Comparison of ENCODE assay signal across 12 cellular contexts in genomic region chr5:179860301-179860700, GRCh38. TPM values are rescaled to one million over a fixed set of nuclear protein-coding genes. Genes with fewer than 3 reads are reported as not detected.
DNase-seq lines count a peak whose midpoint lies in the region; TF ChIP-seq lines count a peak whose summit lies in the region.
"Had no signal": no experiment of that assay in that cellular context is flagged by ENCODE, and none has a peak within 500 bp of the region (broad histone marks: within the 10 kb centered on the region; RNA-seq: fewer than 3 reads in every experiment).

No MANE protein-coding gene starts in this region.

- intact Hi-C loops in mammary epithelial cell (cut with micrococcal nuclease): no loop called here

- peaks cover 24% of the 10 kb centered on the region for H3K4me1 Mint-ChIP-seq in HFFc6 (ENCODE audit: low read depth)
- H3K4me1 Mint-ChIP-seq in progenitor cell of endocrine pancreas (ENCODE audit: low read depth): peaks cover 5% of the 10 kb centered on the region

- no peak overlapping the region for H3K4me3 ChIP-seq in mammary epithelial cell (replicated peaks in 1 of 3; ENCODE audit: insufficient read depth in 1 of 3, low read depth in 2 of 3, low read length in 3 of 3)
- H3K4me3 ChIP-seq: body of pancreas had no signal

- BruUV-seq in mammary epithelial cell (replicated peaks; lab: Mats Ljungman, UMichigan): no TSS peak

- no peak overlapping the region for H3K9ac ChIP-seq in mammary epithelial cell (ENCODE audit: insufficient read depth, low read length)

- H3K36me3 Mint-ChIP-seq in HFFc6 (ENCODE audit: low read depth) (peaks cover 32% of the 10 kb centered on the region), progenitor cell of endocrine pancreas (ENCODE audit: insufficient read depth) (peaks cover 16% of the 10 kb centered on the region)

- H3K4me2 ChIP-seq in mammary epithelial cell (ENCODE audit: insufficient read depth, low read depth, low read length): no peak overlapping the region

- peaks cover 13% of the 10 kb centered on the region for H3K79me2 ChIP-seq in mammary epithelial cell (ENCODE audit: insufficient read depth, low read length)

- no peaks in the 10 kb centered on the region for H3K9me3 ChIP-seq in mammary epithelial cell (replicated peaks; ENCODE audit: insufficient read depth, low read length)
- H3K9me3 ChIP-seq: body of pancreas had no signal

- H3K4me1 ChIP-seq in mammary epithelial cell (ENCODE audit: insufficient read depth, low read length): peaks cover 5% of the 10 kb centered on the region

- H3K27ac Mint-ChIP-seq in HFFc6 (peak overlapping the region; percentile 63; the same call in 1 of the 2 replicates), progenitor cell of endocrine pancreas (peak overlapping the region; percentile 9)

- no peak for TF ChIP-seq CTCF in HFFc6 (IDR thresholded peaks at IDR 0.05)
- no peak for TF ChIP-seq CTCF in mammary epithelial cell (conservative IDR thresholded peaks at IDR 0.05 in 1 of 2, IDR thresholded peaks at IDR 0.05 in 1 of 2; ENCODE audit: extremely low read depth in 1 of 2, insufficient read depth in 1 of 2, low read depth in 1 of 2, low read length in 2 of 2)
- no peak for TF ChIP-seq CTCF in progenitor cell of endocrine pancreas (IDR thresholded peaks at IDR 0.05; ENCODE audit: unreplicated experiment)

- H4K20me1 ChIP-seq in mammary epithelial cell (ENCODE audit: insufficient read depth, low read length): no peaks in the 10 kb centered on the region

- CTCF ChIA-PET in mammary epithelial cell (lab: Charles Lee; ENCODE audit: low non-redundant PET): no interaction called here

- no peaks in the 10 kb centered on the region for H3K9me3 Mint-ChIP-seq in HFFc6
- H3K9me3 Mint-ChIP-seq in progenitor cell of endocrine pancreas (ENCODE audit: low read depth): no peaks in the 10 kb centered on the region

- dilution Hi-C loops in mammary epithelial cell (cut with HindIII; ENCODE audit: low sequenced_read_pairs): no loop called here

- in situ Hi-C loops in mammary epithelial cell (cut with MboI; ENCODE audit: low sequenced_read_pairs in 2 of 2): no loop called here

- DNase-seq in NCI-H2227 treated with DMSO at 0.1 percent for 48 hours (lab: John Stamatoyannopoulos, UW) (peak; percentile 7), NCI-H2227 (lab: John Stamatoyannopoulos, UW; ENCODE audit: unreplicated experiment) (no peak), HFFc6 (no peak), mammary epithelial cell (peak; percentile 32), progenitor cell of endocrine pancreas (ENCODE audit: low spot score, unreplicated experiment) (no peak), DMS153 treated with DMSO at 0.1 percent for 48 hours (lab: John Stamatoyannopoulos, UW; ENCODE audit: unreplicated experiment) (no peak)
- DNase-seq in stimulated activated CD4-positive, alpha-beta T cell treated with anti-CD3 and anti-CD28 coated beads, Interleukin-4, amount 100 ng/mL, for 4 hours: no peak
- DNase-seq in stimulated activated CD4-positive, alpha-beta T cell treated with anti-CD3 and anti-CD28 coated beads, Interleukin-2, amount 100 ng/mL, for 48 hours: no peak
- DNase-seq: activated CD4-positive, alpha-beta T cell treated with anti-CD3 and anti-CD28 coated beads, Interleukin-2, amount 50 U/mL, for 4 hours; body of pancreas; NCI-H1092 had no signal

- H3K4me3 Mint-ChIP-seq in HFFc6 (peak overlapping the region; percentile 64), progenitor cell of endocrine pancreas (ENCODE audit: low read depth) (peak overlapping the region; percentile 93)

- no peak overlapping the region for H3K27ac ChIP-seq in mammary epithelial cell (ENCODE audit: insufficient read depth, low read depth, low read length)
- H3K27ac ChIP-seq: 22Rv1, body of pancreas had no signal

- H3K36me3 ChIP-seq in mammary epithelial cell (ENCODE audit: insufficient read depth, low read length): peaks cover 19% of the 10 kb centered on the region

- H3K27me3 ChIP-seq in mammary epithelial cell (ENCODE audit: insufficient read depth, low read length): no peaks in the 10 kb centered on the region
- H3K27me3 ChIP-seq: body of pancreas had no signal

- WGBS in mammary epithelial cell (ENCODE audit: low coverage, missing lambda C conversion rate): 75% methylated on average over 9 of the region's 11 CpGs

- peaks cover 4% of the 10 kb centered on the region for H3K27me3 Mint-ChIP-seq in HFFc6 (ENCODE audit: insufficient read depth)
- no peaks in the 10 kb centered on the region for H3K27me3 Mint-ChIP-seq in progenitor cell of endocrine pancreas

- no peak overlapping the region for H2AFZ ChIP-seq in mammary epithelial cell (ENCODE audit: low read depth, low read length)

RNA-seq across cellular contexts. Expression of gene MRNIP, which starts 1.7 kb away (rescaled TPM):
- 10 to 100 TPM in 3 of 6 experiments, 1 to 10 TPM in 3; 8.2 to 13.5 (median 9.9) TPM for total RNA-seq in HFFc6 (2021; fragmentation: NEBNext Ultra II Directional; extraction: Animal tissue kit (Norgen Biotek cat#: 25700))
- total RNA-seq in mammary epithelial cell: 10 to 100 TPM in 1 of 2 donors, 1 to 10 TPM in 1; 9.5 to 20.4 TPM
- 11.6 TPM for polyA plus RNA-seq in mammary epithelial cell
- 7.5 TPM for polyA minus RNA-seq in mammary epithelial cell
- total RNA-seq in progenitor cell of endocrine pancreas: 61.4 and 63.4 TPM in 2 replicates

RNA-seq across cellular contexts. Expression of gene SQSTM1, which starts 39.6 kb away (rescaled TPM):
- total RNA-seq in HFFc6 (2021; fragmentation: NEBNext Ultra II Directional; extraction: Animal tissue kit (Norgen Biotek cat#: 25700)): 100 to 1,000 TPM; 188 to 282 (median 280) TPM
- total RNA-seq in mammary epithelial cell (100 to 1,000 TPM; 230 to 379 TPM), progenitor cell of endocrine pancreas (113 and 139 TPM in 2 replicates)
- polyA plus RNA-seq in mammary epithelial cell: 84.0 TPM
- polyA minus RNA-seq in mammary epithelial cell: 66.6 TPM

RNA-seq across cellular contexts. Expression of gene TBC1D9B, which starts 47.4 kb away (rescaled TPM):
- total RNA-seq in HFFc6 (2021; fragmentation: NEBNext Ultra II Directional; extraction: Animal tissue kit (Norgen Biotek cat#: 25700)): 10 to 100 TPM; 64.6 to 90.7 (median 73.4) TPM
- 100 to 1,000 TPM in 1 of 2 donors, 10 to 100 TPM in 1; 71.0 to 112 TPM for total RNA-seq in mammary epithelial cell
- polyA plus RNA-seq in mammary epithelial cell: 71.5 TPM
- 137 TPM for polyA minus RNA-seq in mammary epithelial cell
- 128 and 135 TPM in 2 replicates for total RNA-seq in progenitor cell of endocrine pancreas

RNA-seq across cellular contexts. Expression of gene MGAT4B, which starts 53.6 kb away (rescaled TPM):
- total RNA-seq in HFFc6 (2021; fragmentation: NEBNext Ultra II Directional; extraction: Animal tissue kit (Norgen Biotek cat#: 25700)): 100 to 1,000 TPM; 129 to 166 (median 148) TPM
- total RNA-seq in mammary epithelial cell (100 to 1,000 TPM in 1 of 2 donors, 10 to 100 TPM in 1; 88.0 to 143 TPM), progenitor cell of endocrine pancreas (159 and 171 TPM in 2 replicates)
- 157 TPM for polyA plus RNA-seq in mammary epithelial cell
- polyA minus RNA-seq in mammary epithelial cell: 181 TPM

Comparison
In these comparisons a context has a peak if more than half of its experiments do, and no peak if none do; other contexts are left out.
1. DNase-seq: peak in NCI-H2227 treated with DMSO at 0.1 percent for 48 hours (single experiment) and mammary epithelial cell (single experiment); none in NCI-H2227 (single experiment), HFFc6 (single experiment), progenitor cell of endocrine pancreas (single experiment), DMS153 treated with DMSO at 0.1 percent for 48 hours (single experiment), stimulated activated CD4-positive, alpha-beta T cell treated with anti-CD3 and anti-CD28 coated beads, Interleukin-4, amount 100 ng/mL, for 4 hours (0 of 2) and stimulated activated CD4-positive, alpha-beta T cell treated with anti-CD3 and anti-CD28 coated beads, Interleukin-2, amount 100 ng/mL, for 48 hours (0 of 2).